In the genomic region with DNA sequence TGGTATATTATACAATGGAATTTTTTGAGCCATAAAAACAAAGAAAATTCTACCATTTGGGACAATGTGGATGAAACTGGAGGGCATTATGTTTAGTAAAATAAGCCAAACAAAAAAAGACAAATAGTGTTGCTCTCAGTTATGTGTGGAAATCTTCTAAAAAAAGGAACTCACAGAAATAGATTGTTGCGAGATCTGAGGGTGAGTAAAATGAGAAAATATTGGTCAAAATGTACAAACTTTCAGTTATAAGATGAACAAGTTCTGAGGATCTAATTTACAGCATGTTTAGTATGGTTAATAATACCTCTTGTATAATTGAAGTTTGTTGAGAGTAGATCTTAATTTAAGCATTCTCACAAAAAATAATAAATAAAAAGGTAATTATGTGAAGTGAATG, we compare ENCODE assay signal across 25 cellular contexts.
A peak's percentile ranks its signal among the peaks of the same experiment; 100 is the strongest.
DNase-seq lines count a peak whose midpoint lies in the region; ATAC-seq, FAIRE-seq and TF ChIP-seq lines count a peak whose summit lies in the region.
"Had no signal": no experiment of that assay in that cellular context is flagged by ENCODE, and none has a peak within 500 bp of the region (broad histone marks: within the 10 kb centered on the region; RNA-seq: fewer than 3 reads in every experiment).

No MANE protein-coding gene starts in this region.

- peaks cover 4% of the 10 kb centered on the region for H3K9me3 Mint-ChIP-seq in osteocyte (ENCODE audit: unreplicated experiment)
- H3K9me3 Mint-ChIP-seq: T-helper 2 cell treated with Interferon-gamma antibody and Interleukin-4, amounts not matched to agents 5 μg/mL and 100 μg/mL, for 36 hours had no signal

- H3K4me3 Mint-ChIP-seq in osteocyte (ENCODE audit: unreplicated experiment): no peak overlapping the region
- H3K4me3 Mint-ChIP-seq: B cell; CD4-positive, alpha-beta T cell; T-helper 2 cell treated with Interferon-gamma antibody and Interleukin-4, amounts not matched to agents 5 μg/mL and 100 μg/mL, for 36 hours had no signal

- H3K27me3 ChIP-seq in small intestine (ENCODE audit: control insufficient read depth in 2 of 2, insufficient read depth in 2 of 2, low read length in 2 of 2): no peaks in the 10 kb centered on the region
- H3K27me3 ChIP-seq: MG63 had no signal

- no peak for TF ChIP-seq CTCF in osteocyte (IDR thresholded peaks at IDR 0.05)

- no peaks in the 10 kb centered on the region for H3K9me3 ChIP-seq in small intestine (ENCODE audit: control insufficient read depth, low read depth)
- H3K9me3 ChIP-seq: MG63 had no signal

- H3K27ac ChIP-seq in small intestine (ENCODE audit: low read depth in 1 of 2, low read length in 1 of 2): no peak overlapping the region
- H3K27ac ChIP-seq: 22Rv1, GM23248, KMS-11 had no signal

- no peaks in the 10 kb centered on the region for H3K36me3 ChIP-seq in small intestine (ENCODE audit: control insufficient read depth in 2 of 2, insufficient read depth in 2 of 2, low read length in 2 of 2)
- H3K36me3 ChIP-seq: MG63 had no signal

- no peaks in the 10 kb centered on the region for H3K36me3 Mint-ChIP-seq in osteocyte (ENCODE audit: unreplicated experiment)

- H3K4me1 ChIP-seq in small intestine (ENCODE audit: control insufficient read depth in 2 of 2, insufficient read depth in 1 of 2, low read depth in 1 of 2, low read length in 1 of 2): no peaks in the 10 kb centered on the region

- H3K27me3 Mint-ChIP-seq in osteocyte (ENCODE audit: unreplicated experiment): peaks cover 2% of the 10 kb centered on the region
- H3K27me3 Mint-ChIP-seq: B cell; CD4-positive, alpha-beta T cell had no signal

- peak; percentile 31 to 69 for DNase-seq in NOMO-1 (lab: John Stamatoyannopoulos, UW; ENCODE audit: unreplicated experiment in 2 of 2)
- DNase-seq in NOMO-1 treated with dmso at 0.1 percent for 144 hours (lab: John Stamatoyannopoulos, UW; ENCODE audit: unreplicated experiment): no peak
- DNase-seq in NOMO-1 treated with DMSO at 0.1 percent for 48 hours (lab: John Stamatoyannopoulos, UW; ENCODE audit: unreplicated experiment): peak; percentile 64
- DNase-seq in small intestine: no peak
- no peak for DNase-seq in osteocyte (ENCODE audit: extremely low spot score, unreplicated experiment)
- no peak for DNase-seq in NCI-H128 (lab: John Stamatoyannopoulos, UW; ENCODE audit: unreplicated experiment)
- DNase-seq: Calu3; CD4-positive, alpha-beta T cell; DMS53; GM23248; MG63; NCI-H1417; NCI-H187 treated with DMSO at 0.1 percent for 48 hours; NCI-H2171 treated with DMSO at 0.1 percent for 48 hours; NCI-H446 treated with DMSO at 0.1 percent for 48 hours; NCI-H748 treated with DMSO at 0.1 percent for 48 hours; SHP77 treated with DMSO at 0.1 percent for 48 hours; SW 1271 had no signal

- 69 to 89% (median 83%) methylated on average over 1 of the region's 1 CpG for WGBS in small intestine, 3 donors

- H3K4me1 Mint-ChIP-seq in osteocyte (ENCODE audit: unreplicated experiment): no peaks in the 10 kb centered on the region
- H3K4me1 Mint-ChIP-seq: B cell had no signal

- no peak overlapping the region for H3K27ac Mint-ChIP-seq in osteocyte (ENCODE audit: unreplicated experiment)
- H3K27ac Mint-ChIP-seq: B cell; CD4-positive, alpha-beta T cell; T-helper 2 cell treated with Interferon-gamma antibody and Interleukin-4, amounts not matched to agents 5 μg/mL and 100 μg/mL, for 36 hours had no signal

- peak; percentile 63 for ATAC-seq in HG02870 (IDR thresholded peaks at IDR 0.05; ENCODE audit: unreplicated experiment)
- ATAC-seq in activated CD4-positive, CD25-positive, alpha-beta regulatory T cell treated with anti-CD3 and anti-CD28 coated beads, Interleukin-2, amount 50 U/mL, for 24 hours: no peak

- H3K4me3 ChIP-seq in small intestine (ENCODE audit: low read depth in 1 of 2, low read length in 2 of 2): no peak overlapping the region
- H3K4me3 ChIP-seq: GM23248, MG63 had no signal

- peak; percentile 10 for FAIRE-seq in small intestine (lab: Jason Lieb, UNC)
- FAIRE-seq: RCC 7860 had no signal

Comparison
In these comparisons a context has a peak if more than half of its experiments do, and no peak if none do; other contexts are left out.
1. DNase-seq: peak in NOMO-1 (2 of 2) and NOMO-1 treated with DMSO at 0.1 percent for 48 hours (single experiment); none in NOMO-1 treated with dmso at 0.1 percent for 144 hours (single experiment), small intestine (single experiment), osteocyte (single experiment) and NCI-H128 (single experiment).